In genomic region chr4:111960241-111960667, GRCh38 we compare ENCODE assay signal across 10 cellular contexts.
DNase-seq lines count a peak whose midpoint lies in the region; ATAC-seq and TF ChIP-seq lines count a peak whose summit lies in the region.
"Had no signal": no experiment of that assay in that cellular context is flagged by ENCODE, and none has a peak within 500 bp of the region (broad histone marks: within the 10 kb centered on the region; RNA-seq: fewer than 3 reads in every experiment).

No MANE protein-coding gene starts in this region.

- H3K4me1 ChIP-seq in right atrium auricular region = no peaks in the 10 kb centered on the region

- no peaks in the 10 kb centered on the region for H3K27me3 ChIP-seq in right atrium auricular region

- CTCF ChIA-PET in activated CD8-positive, alpha-beta memory T cell treated with anti-CD3 and anti-CD28 coated beads, Interleukin-2, amount 10 ng/mL, durations not matched to agents 7 days and 5 days (lab: Charles Lee) = no interaction called here

- TF ChIP-seq CTCF in astrocyte of the spinal cord (IDR thresholded peaks at IDR 0.05; ENCODE audit: low read depth, low read length) = no peak
- no peak for TF ChIP-seq CTCF in right atrium auricular region (IDR thresholded peaks at IDR 0.05)

- ATAC-seq in GM21381 (IDR thresholded peaks at IDR 0.05; ENCODE audit: unreplicated experiment) (peak; percentile 94), HG03196 (IDR thresholded peaks at IDR 0.05; ENCODE audit: unreplicated experiment) (peak; percentile 95), Right ventricle myocardium superior (ENCODE audit: poor library complexity) (no peak)
- ATAC-seq in activated CD8-positive, alpha-beta memory T cell treated with anti-CD3 and anti-CD28 coated beads, Interleukin-2, amount 10 ng/mL, durations not matched to agents 7 days and 5 days = no peak

- H3K4me3 Mint-ChIP-seq in activated CD8-positive, alpha-beta memory T cell treated with anti-CD3 and anti-CD28 coated beads, Interleukin-2, amount 10 ng/mL, durations not matched to agents 7 days and 5 days = no peak overlapping the region

- no peaks in the 10 kb centered on the region for H3K9me3 ChIP-seq in right atrium auricular region

- H3K4me3 ChIP-seq in astrocyte of the spinal cord (ENCODE audit: low read depth, low read length) = no peak overlapping the region
- H3K4me3 ChIP-seq in right atrium auricular region = no peak overlapping the region
- H3K4me3 ChIP-seq: lung had no signal

- no peak overlapping the region for H3K27ac ChIP-seq in right atrium auricular region

- H3K36me3 Mint-ChIP-seq in activated CD8-positive, alpha-beta memory T cell treated with anti-CD3 and anti-CD28 coated beads, Interleukin-2, amount 10 ng/mL, durations not matched to agents 7 days and 5 days = no peaks in the 10 kb centered on the region

- no peak overlapping the region for H3K27ac Mint-ChIP-seq in activated CD8-positive, alpha-beta memory T cell treated with anti-CD3 and anti-CD28 coated beads, Interleukin-2, amount 10 ng/mL, durations not matched to agents 7 days and 5 days

- no peaks in the 10 kb centered on the region for H3K9me3 Mint-ChIP-seq in activated CD8-positive, alpha-beta memory T cell treated with anti-CD3 and anti-CD28 coated beads, Interleukin-2, amount 10 ng/mL, durations not matched to agents 7 days and 5 days (ENCODE audit: low read depth)

- DNase-seq in ELR (ENCODE audit: low read depth) = peak; percentile 83
- peak; percentile 19 for DNase-seq in astrocyte of the spinal cord (ENCODE audit: low read depth, low spot score)
- no peak for DNase-seq in activated CD8-positive, alpha-beta memory T cell treated with anti-CD3 and anti-CD28 coated beads, Interleukin-2, amount 50 U/mL, for 4 hours
- DNase-seq in activated CD8-positive, alpha-beta memory T cell treated with anti-CD3 and anti-CD28 coated beads, Interleukin-2, amount 10 ng/mL, durations not matched to agents 7 days and 5 days = no peak
- DNase-seq in Right ventricle myocardium superior = no peak
- no peak for DNase-seq in right atrium auricular region (ENCODE audit: low spot score)
- DNase-seq: amygdala had no signal

- intact Hi-C loops in Right ventricle myocardium superior (cut with DNase I) = no loop called here

- in situ Hi-C loops in astrocyte of the spinal cord (cut with HindIII; ENCODE audit: low sequenced_read_pairs) = no loop called here

- no peaks in the 10 kb centered on the region for H3K4me1 Mint-ChIP-seq in activated CD8-positive, alpha-beta memory T cell treated with anti-CD3 and anti-CD28 coated beads, Interleukin-2, amount 10 ng/mL, durations not matched to agents 7 days and 5 days

- H3K27me3 Mint-ChIP-seq in activated CD8-positive, alpha-beta memory T cell treated with anti-CD3 and anti-CD28 coated beads, Interleukin-2, amount 10 ng/mL, durations not matched to agents 7 days and 5 days = peaks cover 3% of the 10 kb centered on the region

- no peaks in the 10 kb centered on the region for H3K36me3 ChIP-seq in right atrium auricular region

Comparison
In these comparisons a context has a peak if more than half of its experiments do, and no peak if none do; other contexts are left out.
1. DNase-seq: peak in ELR (single experiment) and astrocyte of the spinal cord (single experiment); none in activated CD8-positive, alpha-beta memory T cell treated with anti-CD3 and anti-CD28 coated beads, Interleukin-2, amount 50 U/mL, for 4 hours (single experiment), activated CD8-positive, alpha-beta memory T cell treated with anti-CD3 and anti-CD28 coated beads, Interleukin-2, amount 10 ng/mL, durations not matched to agents 7 days and 5 days (single experiment), Right ventricle myocardium superior (single experiment) and right atrium auricular region (single experiment).
2. ATAC-seq: peak in GM21381 (single experiment) and HG03196 (single experiment); none in activated CD8-positive, alpha-beta memory T cell treated with anti-CD3 and anti-CD28 coated beads, Interleukin-2, amount 10 ng/mL, durations not matched to agents 7 days and 5 days (single experiment) and Right ventricle myocardium superior (single experiment).